8 cellular contexts compared by ENCODE assay signal in the genomic region with DNA sequence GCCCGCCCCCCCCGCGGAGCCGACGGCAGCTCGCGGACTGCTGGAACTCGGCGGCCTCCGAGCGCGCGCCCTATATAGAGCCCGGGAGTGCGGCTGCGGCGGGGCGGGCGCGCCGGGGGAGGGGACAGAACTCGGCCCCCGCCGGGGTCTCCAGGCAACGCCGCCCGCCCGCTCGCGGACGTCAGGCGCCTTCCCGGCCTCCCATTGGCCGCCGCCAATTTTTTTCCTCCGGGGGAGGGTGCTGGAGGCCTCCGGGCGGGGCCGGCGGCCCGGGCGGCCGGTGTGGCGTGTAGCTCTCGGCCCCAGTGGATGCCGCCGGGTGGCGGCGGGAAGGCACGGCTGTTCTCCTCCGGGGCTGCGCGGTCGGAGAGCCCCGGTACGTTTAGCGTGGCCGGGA. TPM values are rescaled to one million over a fixed set of nuclear protein-coding genes. Genes with fewer than 3 reads are reported as not detected.
DNase-seq lines count a peak whose midpoint lies in the region; ATAC-seq, FAIRE-seq and TF ChIP-seq lines count a peak whose summit lies in the region.

TSS of gene ZFP36L2 (minus strand) at position 49 of the 397 bp plus-strand sequence. CDS start 291 bp downstream, outside the sequence.

- FAIRE-seq in GM12892 (lab: Jason Lieb, UNC) = peak; percentile 77

- peak within 1 kb of the TSS; percentile 98 for H3K27ac ChIP-seq in upper lobe of right lung

- CTCF ChIA-PET in T-cell (lab: Charles Lee) = interaction anchor here (0.6 to 3.8 kb wide), 13 partner anchors 7 to 367 kb away, joined by 3 to 45 read pairs (median 4); no protein-coding TSS in a partner anchor

- H3K27me3 ChIP-seq in adipocyte (replicated peaks; ENCODE audit: control insufficient read depth, insufficient read depth, low read length) (no peaks in the 10 kb centered on the region), upper lobe of right lung (no peaks in the 10 kb centered on the region)

- TF ChIP-seq POLR2A in GM12892 (IDR thresholded peaks at IDR 0.05; ENCODE audit: low read depth, low read length) = peak; percentile 96

- POLR2A ChIA-PET in T-cell (lab: Charles Lee) = interaction anchor here (0.5 to 4.0 kb wide), 26 partner anchors 8 to 1058 kb away, joined by 3 to 32 read pairs (median 5); partner anchors contain the start of genes EML4 (in 1 of the 2) and THADA (in 1 of the 2)

- peak; percentile 95 for DNase-seq in GM12892 (ENCODE audit: insufficient read length)
- peak; percentile 93 for DNase-seq in NCI-H146 (lab: John Stamatoyannopoulos, UW)
- peak; percentile 85 to 98 (median 90) for DNase-seq in T-cell
- peak; percentile 99 for DNase-seq in adipocyte (ENCODE audit: low read depth)
- DNase-seq in cardiac septum (ENCODE audit: low spot score) = peak; percentile 98
- DNase-seq in posterior cingulate gyrus = peak; percentile 89 to 99 (median 94)
- DNase-seq in upper lobe of right lung = peak; percentile 99

- ATAC-seq in HG02840 (IDR thresholded peaks at IDR 0.05; ENCODE audit: low FRiP score, unreplicated experiment) = peak; percentile 50
- peak; percentile 71 to 77 (median 76) for ATAC-seq in T-cell (replicated peaks in 1 of 4)
- peak; percentile 83 for ATAC-seq in upper lobe of right lung

- H3K9ac ChIP-seq in adipocyte (ENCODE audit: low read length) = peak within 1 kb of the TSS; percentile 99

- H3K4me3 Mint-ChIP-seq in T-cell = peak within 1 kb of the TSS; percentile 74 to 98 (median 95)

- no peaks in the 10 kb centered on the region for H3K9me3 Mint-ChIP-seq in T-cell

- H3K4me1 ChIP-seq in adipocyte (ENCODE audit: control insufficient read depth, insufficient read depth, low read length) = peaks cover 32% of the 10 kb centered on the region
- peaks cover 35% of the 10 kb centered on the region for H3K4me1 ChIP-seq in upper lobe of right lung

- peaks cover 0 to 4% of the 10 kb centered on the region in 2 donors for H3K27me3 Mint-ChIP-seq in T-cell

- H3K9me3 ChIP-seq in adipocyte (ENCODE audit: control insufficient read depth, low read length) = no peaks in the 10 kb centered on the region
- no peaks in the 10 kb centered on the region for H3K9me3 ChIP-seq in upper lobe of right lung

- H3K36me3 ChIP-seq in adipocyte (ENCODE audit: control insufficient read depth, insufficient read depth, low read length, severe bottlenecking) (peaks cover 30% of the 10 kb centered on the region), upper lobe of right lung (peaks cover 52% of the 10 kb centered on the region)

- no peak for TF ChIP-seq CTCF in upper lobe of right lung (IDR thresholded peaks at IDR 0.05)

- H3K27ac Mint-ChIP-seq in T-cell = peak within 1 kb of the TSS; percentile 93 to 96

- peaks cover 26 to 43% (median 29%) of the 10 kb centered on the region in 3 donors for H3K4me1 Mint-ChIP-seq in T-cell

- intact Hi-C loops in cardiac septum (cut with DNase I) = loop anchor here (2.0 kb wide), 3 partner anchors 68 to 368 kb away; no protein-coding TSS in a partner anchor
- intact Hi-C loops in posterior cingulate gyrus (cut with DNase I) = no loop called here
- intact Hi-C loops in upper lobe of right lung (cut with DNase I) = loop anchor here (5.0 to 10.0 kb wide), 3 partner anchors 92 to 279 kb away; no protein-coding TSS in a partner anchor

- peaks cover 43% of the 10 kb centered on the region for H3K36me3 Mint-ChIP-seq in T-cell

- H3K4me3 ChIP-seq in adipocyte (ENCODE audit: low read length) (peak within 1 kb of the TSS; percentile 91), upper lobe of right lung (peak within 1 kb of the TSS; percentile 82)

RNA-seq across cellular contexts. Expression of gene ZFP36L2, which starts in this region (rescaled TPM):
- polyA plus RNA-seq in GM12892 (2012; ENCODE audit: missing spikeins) = 17.0 TPM
- total RNA-seq in T-cell = 100 to 1,000 TPM; 329 to 974 (median 377) TPM
- 41.4 TPM for total RNA-seq in cardiac septum
- 139 TPM for total RNA-seq in upper lobe of right lung

Comparison
In these comparisons a context has a peak if more than half of its experiments do, and no peak if none do; other contexts are left out.
1. Peak in every context shown above with its lines: DNase-seq, ATAC-seq, H3K4me3 ChIP-seq and H3K27ac ChIP-seq.